In the genomic region with DNA sequence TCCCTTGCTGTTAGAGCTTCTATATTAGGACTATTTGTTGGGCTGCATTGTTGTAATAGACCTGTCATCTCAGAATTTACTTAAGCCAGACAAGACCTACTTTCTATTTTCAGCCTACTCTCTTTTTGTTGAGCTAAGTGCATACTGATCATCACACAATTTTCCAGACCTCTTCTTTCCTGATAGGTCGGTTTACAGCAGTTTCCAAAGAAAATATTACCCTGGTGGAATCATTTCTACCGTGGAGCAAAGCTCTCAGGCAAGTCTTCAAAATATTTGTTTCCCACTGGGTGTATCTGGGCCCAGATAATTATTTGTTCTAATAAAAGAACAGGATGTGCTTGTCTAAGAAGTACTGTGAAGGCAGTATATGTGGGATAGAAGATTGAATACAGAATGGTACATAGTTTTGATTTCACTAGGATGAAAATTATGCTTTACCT, we compare ENCODE assay signal across 14 cellular contexts.
DNase-seq lines count a peak whose midpoint lies in the region; ATAC-seq, FAIRE-seq and TF ChIP-seq lines count a peak whose summit lies in the region.
"Had no signal": no experiment of that assay in that cellular context is flagged by ENCODE, and none has a peak within 500 bp of the region (broad histone marks: within the 10 kb centered on the region; RNA-seq: fewer than 3 reads in every experiment).

No MANE protein-coding gene starts in this region.

- no peaks in the 10 kb centered on the region for H3K36me3 Mint-ChIP-seq in brain

- H3K27me3 Mint-ChIP-seq in brain, result no peaks in the 10 kb centered on the region

- DNase-seq in GM12892 (ENCODE audit: insufficient read length) (no peak), left ventricle myocardium superior (no peak), foreskin melanocyte (no peak), ureter (ENCODE audit: low spot score) (no peak)
- DNase-seq: activated naive CD8-positive, alpha-beta T cell treated with anti-CD3 and anti-CD28 coated beads, Interleukin-2, amount 10 ng/mL, durations not matched to agents 7 days and 5 days; AML-193; DMS53; NCI-H1105 treated with DMSO at 0.1 percent for 48 hours; NCI-H345; OCI-M1 had no signal

- TF ChIP-seq POLR2A in GM12892 (IDR thresholded peaks at IDR 0.05; ENCODE audit: low read depth, low read length), result no peak

- H3K9me3 Mint-ChIP-seq in brain, result peaks cover 0 to 4% (median 0%) of the 10 kb centered on the region in 5 experiments
- H3K9me3 Mint-ChIP-seq: activated naive CD8-positive, alpha-beta T cell treated with anti-CD3 and anti-CD28 coated beads, Interleukin-2, amount 10 ng/mL, durations not matched to agents 7 days and 5 days had no signal

- H3K4me1 Mint-ChIP-seq in brain, result peaks cover 29% of the 10 kb centered on the region
- H3K4me1 Mint-ChIP-seq: activated naive CD8-positive, alpha-beta T cell treated with anti-CD3 and anti-CD28 coated beads, Interleukin-2, amount 10 ng/mL, durations not matched to agents 7 days and 5 days had no signal

- H3K4me1 ChIP-seq in rectal smooth muscle tissue (ENCODE audit: control insufficient read depth, insufficient read depth, low read length), result peaks cover 21% of the 10 kb centered on the region

- no peak overlapping the region for H3K9ac ChIP-seq in rectal smooth muscle tissue (ENCODE audit: low read length)

- no peak overlapping the region for H3K4me3 Mint-ChIP-seq in brain
- H3K4me3 Mint-ChIP-seq: activated naive CD8-positive, alpha-beta T cell treated with anti-CD3 and anti-CD28 coated beads, Interleukin-2, amount 10 ng/mL, durations not matched to agents 7 days and 5 days had no signal

- H3K4me3 ChIP-seq in rectal smooth muscle tissue (ENCODE audit: low read length), result no peak overlapping the region

- peak; percentile 38 for FAIRE-seq in GM12892 (lab: Jason Lieb, UNC)

- peak overlapping the region in 3 of 5 experiments; percentile 6 to 62 (median 60) for H3K27ac Mint-ChIP-seq in brain
- H3K27ac Mint-ChIP-seq: activated naive CD8-positive, alpha-beta T cell treated with anti-CD3 and anti-CD28 coated beads, Interleukin-2, amount 10 ng/mL, durations not matched to agents 7 days and 5 days had no signal

- no peak for TF ChIP-seq CTCF in brain (conservative IDR thresholded peaks at IDR 0.05)

- H3K36me3 ChIP-seq in rectal smooth muscle tissue (ENCODE audit: control insufficient read depth, insufficient read depth, low read length), result no peaks in the 10 kb centered on the region

- ATAC-seq in left ventricle myocardium superior, result peak; percentile 86
- no peak for ATAC-seq in HG03521 (IDR thresholded peaks at IDR 0.05; ENCODE audit: unreplicated experiment)
- ATAC-seq in HG03025 (IDR thresholded peaks at IDR 0.05; ENCODE audit: low FRiP score, unreplicated experiment), result no peak

- intact Hi-C loops in left ventricle myocardium superior (cut with micrococcal nuclease), result no loop called here

- H3K27ac ChIP-seq in rectal smooth muscle tissue (ENCODE audit: low read depth, low read length), result peak overlapping the region; percentile 78

- no peaks in the 10 kb centered on the region for H3K27me3 ChIP-seq in rectal smooth muscle tissue (ENCODE audit: control insufficient read depth, insufficient read depth, low read length)
